ENCODE assay signal across 15 cellular contexts in genomic region chr19:57914517-57914916, GRCh38. TPM values are rescaled to one million over a fixed set of nuclear protein-coding genes. Genes with fewer than 3 reads are reported as not detected.
DNase-seq lines count a peak whose midpoint lies in the region; ATAC-seq and TF ChIP-seq lines count a peak whose summit lies in the region.
"Had no signal": no experiment of that assay in that cellular context is flagged by ENCODE, and none has a peak within 500 bp of the region (broad histone marks: within the 10 kb centered on the region; RNA-seq: fewer than 3 reads in every experiment).

No MANE protein-coding gene starts in this region.

- TF ChIP-seq EP300 in sigmoid colon (IDR thresholded peaks at IDR 0.05), result no peak

- no peak for ATAC-seq in central memory CD8-positive, alpha-beta T cell (replicated peaks; ENCODE audit: extremely low read depth, poor library complexity, severe bottlenecking)
- no peak for ATAC-seq in natural killer cell treated with Interleukin-12 subunit alpha and Interleukin-12 subunit beta and Interleukin-15 and Interleukin-18, amount 100 ng/mL, for 72 hours
- ATAC-seq: SK-N-SH treated with all-trans-retinoic acid at 6 μM for 48 hours had no signal

- no peak for TF ChIP-seq CTCF in sigmoid colon (IDR thresholded peaks at IDR 0.05)

- no peaks in the 10 kb centered on the region for H3K27me3 Mint-ChIP-seq in CD4-positive, alpha-beta memory T cell
- H3K27me3 Mint-ChIP-seq in IgD-negative memory B cell, result no peaks in the 10 kb centered on the region
- H3K27me3 Mint-ChIP-seq in central memory CD8-positive, alpha-beta T cell, result no peaks in the 10 kb centered on the region
- no peaks in the 10 kb centered on the region for H3K27me3 Mint-ChIP-seq in natural killer cell treated with Interleukin-12 subunit alpha and Interleukin-12 subunit beta and Interleukin-15 and Interleukin-18, amount 100 ng/mL, for 72 hours

- no peak for TF ChIP-seq POLR2A in sigmoid colon (IDR thresholded peaks at IDR 0.05)

- H3K27ac Mint-ChIP-seq in CD4-positive, alpha-beta memory T cell, result peak overlapping the region in 6 of 7 donors; percentile 5 to 96 (median 34)
- peak overlapping the region in 2 of 3 donors; percentile 73 to 80 for H3K27ac Mint-ChIP-seq in IgD-negative memory B cell
- H3K27ac Mint-ChIP-seq in central memory CD8-positive, alpha-beta T cell (ENCODE audit: low read depth), result no peak overlapping the region
- H3K27ac Mint-ChIP-seq in natural killer cell treated with Interleukin-12 subunit alpha and Interleukin-12 subunit beta and Interleukin-15 and Interleukin-18, amount 100 ng/mL, for 72 hours, result no peak overlapping the region

- CTCF ChIA-PET in CD4-positive, alpha-beta memory T cell (lab: Charles Lee; ENCODE audit: partially characterized antibody), result no interaction called here

- H3K27ac ChIP-seq in CD4-positive, alpha-beta memory T cell (ENCODE audit: low read depth, low read length), result no peak overlapping the region
- no peak overlapping the region for H3K27ac ChIP-seq in sigmoid colon
- H3K27ac ChIP-seq: C4-2B, right atrium auricular region, tibial artery had no signal

- H3K4me3 ChIP-seq in CD4-positive, alpha-beta memory T cell (ENCODE audit: low read length in 2 of 2), result no peak overlapping the region
- no peak overlapping the region for H3K4me3 ChIP-seq in sigmoid colon

- peaks cover 22 to 48% (median 34%) of the 10 kb centered on the region in 4 donors for H3K4me1 Mint-ChIP-seq in CD4-positive, alpha-beta memory T cell
- peaks cover 22 to 26% (median 23%) of the 10 kb centered on the region in 3 donors for H3K4me1 Mint-ChIP-seq in IgD-negative memory B cell
- H3K4me1 Mint-ChIP-seq in central memory CD8-positive, alpha-beta T cell, result peaks cover 40% of the 10 kb centered on the region
- peaks cover 21 to 36% of the 10 kb centered on the region in 2 donors for H3K4me1 Mint-ChIP-seq in natural killer cell treated with Interleukin-12 subunit alpha and Interleukin-12 subunit beta and Interleukin-15 and Interleukin-18, amount 100 ng/mL, for 72 hours (ENCODE audit: low read depth in 2 of 2)

- H3K9me3 Mint-ChIP-seq in CD4-positive, alpha-beta memory T cell, result peaks cover 8 to 65% (median 41%) of the 10 kb centered on the region in 8 donors
- H3K9me3 Mint-ChIP-seq in IgD-negative memory B cell, result peaks cover 6 to 18% (median 11%) of the 10 kb centered on the region in 3 donors
- peaks cover 19% of the 10 kb centered on the region for H3K9me3 Mint-ChIP-seq in central memory CD8-positive, alpha-beta T cell
- peaks cover 10% of the 10 kb centered on the region for H3K9me3 Mint-ChIP-seq in natural killer cell treated with Interleukin-12 subunit alpha and Interleukin-12 subunit beta and Interleukin-15 and Interleukin-18, amount 100 ng/mL, for 72 hours

- H3K4me3 Mint-ChIP-seq in CD4-positive, alpha-beta memory T cell, result peak overlapping the region; percentile 53 to 99 (median 97)
- H3K4me3 Mint-ChIP-seq in IgD-negative memory B cell, result peak overlapping the region; percentile 90 to 99 (median 96)
- H3K4me3 Mint-ChIP-seq in central memory CD8-positive, alpha-beta T cell, result peak overlapping the region; percentile 94
- H3K4me3 Mint-ChIP-seq in natural killer cell treated with Interleukin-12 subunit alpha and Interleukin-12 subunit beta and Interleukin-15 and Interleukin-18, amount 100 ng/mL, for 72 hours, result peak overlapping the region; percentile 45

- POLR2A ChIA-PET in CD4-positive, alpha-beta memory T cell (lab: Charles Lee; ENCODE audit: partially characterized antibody), result interaction anchor here (2.4 kb wide), 1 partner anchor 88 kb away, joined by 15 read pairs; the partner anchor contains the start of gene ZNF606

- peaks cover 0 to 14% of the 10 kb centered on the region in 2 donors for H3K9me3 ChIP-seq in CD4-positive, alpha-beta memory T cell (ENCODE audit: control insufficient read depth in 1 of 2, low read length in 2 of 2)
- H3K9me3 ChIP-seq in sigmoid colon, result peaks cover 0 to 10% (median 7%) of the 10 kb centered on the region in 4 donors

- peaks cover 9% of the 10 kb centered on the region for H3K36me3 ChIP-seq in CD4-positive, alpha-beta memory T cell (ENCODE audit: insufficient read depth, low read length)
- peaks cover 0 to 26% (median 20%) of the 10 kb centered on the region in 4 donors for H3K36me3 ChIP-seq in sigmoid colon

- H3K27me3 ChIP-seq in CD4-positive, alpha-beta memory T cell (ENCODE audit: insufficient read depth, low read length), result no peaks in the 10 kb centered on the region
- H3K27me3 ChIP-seq in sigmoid colon, result no peaks in the 10 kb centered on the region
- H3K27me3 ChIP-seq: right atrium auricular region, tibial artery had no signal

- WGBS in sigmoid colon, 2 donors, result 92 to 96% methylated on average over 3 of the region's 3 CpGs

- H3K36me3 Mint-ChIP-seq in CD4-positive, alpha-beta memory T cell, result peaks cover 57 to 66% of the 10 kb centered on the region in 2 donors
- peaks cover 26% of the 10 kb centered on the region for H3K36me3 Mint-ChIP-seq in IgD-negative memory B cell
- peaks cover 33% of the 10 kb centered on the region for H3K36me3 Mint-ChIP-seq in central memory CD8-positive, alpha-beta T cell (ENCODE audit: insufficient read depth)
- peaks cover 53% of the 10 kb centered on the region for H3K36me3 Mint-ChIP-seq in natural killer cell treated with Interleukin-12 subunit alpha and Interleukin-12 subunit beta and Interleukin-15 and Interleukin-18, amount 100 ng/mL, for 72 hours

- no peak for DNase-seq in CD4-positive, alpha-beta memory T cell
- DNase-seq in central memory CD8-positive, alpha-beta T cell (ENCODE audit: low spot score in 2 of 2), result no peak
- DNase-seq in natural killer cell treated with Interleukin-12 subunit alpha and Interleukin-12 subunit beta and Interleukin-15 and Interleukin-18, amount 100 ng/mL, for 72 hours (ENCODE audit: low spot score), result no peak
- DNase-seq in NCI-H69 (lab: John Stamatoyannopoulos, UW) (no peak), sigmoid colon (no peak), SIG-M5 (lab: John Stamatoyannopoulos, UW) (no peak)
- no peak for DNase-seq in stimulated activated CD4-positive, alpha-beta T cell treated with anti-CD3 and anti-CD28 coated beads, Interleukin-1b, Interleukin-23, amount 100 ng/mL, for 48 hours
- DNase-seq: caudate nucleus, MV-4-11, NCI-H2029 treated with DMSO at 0.1 percent for 48 hours, tibial artery had no signal

- H3K4me1 ChIP-seq in CD4-positive, alpha-beta memory T cell (ENCODE audit: insufficient read depth, low read length), result peaks cover 13% of the 10 kb centered on the region
- H3K4me1 ChIP-seq in sigmoid colon, result peaks cover 0 to 19% (median 11%) of the 10 kb centered on the region in 4 donors

- intact Hi-C loops in CD4-positive, alpha-beta memory T cell (cut with micrococcal nuclease), result no loop called here
- intact Hi-C loops in sigmoid colon (cut with DNase I), result no loop called here

RNA-seq across cellular contexts. Expression of gene ZNF417, which starts 1.9 kb away (rescaled TPM):
- total RNA-seq in CD4-positive, alpha-beta memory T cell, result 10 to 100 TPM; 48.2 to 49.4 TPM
- 1 to 10 TPM in 1 of 2 donors, under 1 TPM in 1; 0.87 to 4.8 TPM for polyA plus RNA-seq in CD4-positive, alpha-beta memory T cell
- polyA plus RNA-seq in IgD-negative memory B cell (4.5 TPM), sigmoid colon (1 to 10 TPM; 1.2 to 5.6 (median 2.1) TPM)
- total RNA-seq in natural killer cell treated with Interleukin-12 subunit alpha and Interleukin-12 subunit beta and Interleukin-15 and Interleukin-18, amount 100 ng/mL, for 72 hours, result 10 to 100 TPM; 19.8 to 26.6 TPM
- total RNA-seq in sigmoid colon, result 10 to 100 TPM in 3 of 4 donors, 1 to 10 TPM in 1; 9.4 to 13.7 (median 12.5) TPM

RNA-seq across cellular contexts. Expression of gene ZNF418, which starts 20.7 kb away (rescaled TPM):
- 1 to 10 TPM; 5.2 to 9.7 TPM for total RNA-seq in CD4-positive, alpha-beta memory T cell
- polyA plus RNA-seq in CD4-positive, alpha-beta memory T cell, result 1 to 10 TPM; 1.7 to 4.6 TPM
- 6.0 TPM for polyA plus RNA-seq in IgD-negative memory B cell
- 1 to 10 TPM; 1.9 to 3.4 TPM for total RNA-seq in natural killer cell treated with Interleukin-12 subunit alpha and Interleukin-12 subunit beta and Interleukin-15 and Interleukin-18, amount 100 ng/mL, for 72 hours
- total RNA-seq in sigmoid colon, result 10 to 100 TPM in 3 of 4 donors, 1 to 10 TPM in 1; 8.3 to 12.5 (median 10.8) TPM
- 1 to 10 TPM in 1 of 3 donors, under 1 TPM in 1, not detected in 1; 0.60 to 2.7 TPM for polyA plus RNA-seq in sigmoid colon

RNA-seq across cellular contexts. Expression of gene ZNF814, which starts 25.7 kb away (rescaled TPM):
- total RNA-seq in CD4-positive, alpha-beta memory T cell, result 10 to 100 TPM; 32.3 to 35.3 TPM
- polyA plus RNA-seq in CD4-positive, alpha-beta memory T cell, result 10 to 100 TPM in 1 of 2 donors, 1 to 10 TPM in 1; 9.3 to 20.0 TPM
- 37.1 TPM for polyA plus RNA-seq in IgD-negative memory B cell
- 10 to 100 TPM; 18.9 to 22.4 TPM for total RNA-seq in natural killer cell treated with Interleukin-12 subunit alpha and Interleukin-12 subunit beta and Interleukin-15 and Interleukin-18, amount 100 ng/mL, for 72 hours
- 10 to 100 TPM in 1 of 4 donors, 1 to 10 TPM in 3; 8.2 to 13.3 (median 9.0) TPM for total RNA-seq in sigmoid colon
- polyA plus RNA-seq in sigmoid colon, result 1 to 10 TPM; 4.2 to 9.7 (median 9.2) TPM

RNA-seq across cellular contexts. Expression of gene ZNF256, which starts 33.0 kb away (rescaled TPM):
- 10 to 100 TPM; 12.4 to 13.9 TPM for total RNA-seq in CD4-positive, alpha-beta memory T cell
- 1 to 10 TPM; 5.6 to 6.9 TPM for polyA plus RNA-seq in CD4-positive, alpha-beta memory T cell
- 7.8 TPM for polyA plus RNA-seq in IgD-negative memory B cell
- 1 to 10 TPM; 2.7 to 6.9 TPM for total RNA-seq in natural killer cell treated with Interleukin-12 subunit alpha and Interleukin-12 subunit beta and Interleukin-15 and Interleukin-18, amount 100 ng/mL, for 72 hours
- 1 to 10 TPM; 2.8 to 4.8 (median 3.8) TPM for total RNA-seq in sigmoid colon
- polyA plus RNA-seq in sigmoid colon, result 1 to 10 TPM in 2 of 3 donors, under 1 TPM in 1; 0.69 to 3.2 (median 2.4) TPM

RNA-seq across cellular contexts. Expression of gene C19orf18, which starts 59.8 kb away (rescaled TPM):
- total RNA-seq in CD4-positive, alpha-beta memory T cell, result 1 to 10 TPM in 1 of 2 experiments, under 1 TPM in 1; 0.76 to 1.2 TPM
- polyA plus RNA-seq in CD4-positive, alpha-beta memory T cell, result under 1 TPM in 1 of 2 donors, not detected in 1; 0.22 TPM
- not detected for polyA plus RNA-seq in IgD-negative memory B cell
- under 1 TPM in 1 of 2 donors, not detected in 1; 0.74 TPM for total RNA-seq in natural killer cell treated with Interleukin-12 subunit alpha and Interleukin-12 subunit beta and Interleukin-15 and Interleukin-18, amount 100 ng/mL, for 72 hours
- 1 to 10 TPM in 2 of 4 donors, under 1 TPM in 2; 0.66 to 1.5 (median 0.95) TPM for total RNA-seq in sigmoid colon
- polyA plus RNA-seq in sigmoid colon, result under 1 TPM in 1 of 3 donors, not detected in 2; 0.90 TPM

Comparison
In these comparisons a context has a peak if more than half of its experiments do, and no peak if none do; other contexts are left out.
1. H3K27ac Mint-ChIP-seq: peak in CD4-positive, alpha-beta memory T cell (6 of 7) and IgD-negative memory B cell (2 of 3); none in central memory CD8-positive, alpha-beta T cell (single experiment) and natural killer cell treated with Interleukin-12 subunit alpha and Interleukin-12 subunit beta and Interleukin-15 and Interleukin-18, amount 100 ng/mL, for 72 hours (0 of 2).
2. H3K4me3 Mint-ChIP-seq: peak in every context shown above with its lines; median percentile 97 in CD4-positive, alpha-beta memory T cell; 96 in IgD-negative memory B cell; 94 in central memory CD8-positive, alpha-beta T cell; 45 in natural killer cell treated with Interleukin-12 subunit alpha and Interleukin-12 subunit beta and Interleukin-15 and Interleukin-18, amount 100 ng/mL, for 72 hours.